ENCODE assay signal across 9 cellular contexts in genomic region chr6:153511896-153512496, GRCh38.
DNase-seq lines count a peak whose midpoint lies in the region; ATAC-seq and TF ChIP-seq lines count a peak whose summit lies in the region.
"Had no signal": no experiment of that assay in that cellular context is flagged by ENCODE, and none has a peak within 500 bp of the region (broad histone marks: within the 10 kb centered on the region; RNA-seq: fewer than 3 reads in every experiment).

No MANE protein-coding gene starts in this region.

- H3K4me3 ChIP-seq in GM12864 (ENCODE audit: low read depth, low read length) (no peak overlapping the region), fibroblast of mammary gland (ENCODE audit: control insufficient read depth, low read depth, low read length) (no peak overlapping the region), prostate gland (no peak overlapping the region)

- peak; percentile 82 for ATAC-seq in GM21423 (IDR thresholded peaks at IDR 0.05; ENCODE audit: unreplicated experiment)
- ATAC-seq in HG03571 (IDR thresholded peaks at IDR 0.05; ENCODE audit: unreplicated experiment): peak; percentile 85

- TF ChIP-seq POLR2A in prostate gland (IDR thresholded peaks at IDR 0.05): no peak

- DNase-seq in GM12864 (ENCODE audit: low read depth) (no peak), SK-N-DZ (ENCODE audit: low spot score) (peak; percentile 40), fibroblast of mammary gland (ENCODE audit: low read depth) (peak; percentile 48), prostate gland (ENCODE audit: low spot score) (peak; percentile 7), NCI-H1694 (lab: John Stamatoyannopoulos, UW) (no peak)
- no peak for DNase-seq in stimulated activated CD4-positive, alpha-beta T cell treated with anti-CD3 and anti-CD28 coated beads, Interleukin-4, amount 100 ng/mL, for 1 hour
- DNase-seq: activated naive CD8-positive, alpha-beta T cell treated with anti-CD3 and anti-CD28 coated beads, Interleukin-2, amount 10 ng/mL, durations not matched to agents 7 days and 5 days had no signal

- TF ChIP-seq CTCF in GM12864 (IDR thresholded peaks at IDR 0.05; ENCODE audit: low read depth, low read length, missing control alignments) (peak; percentile 70), fibroblast of mammary gland (conservative IDR thresholded peaks at IDR 0.05; ENCODE audit: control insufficient read depth, insufficient read depth, low read depth, low read length) (peak; percentile 75), prostate gland (IDR thresholded peaks at IDR 0.05) (peak; percentile 12 to 55 (median 45))

- 57% methylated on average over 2 of the region's 2 CpGs for WGBS in prostate gland

- H3K4me1 ChIP-seq in prostate gland (replicated peaks): no peaks in the 10 kb centered on the region

- no peak overlapping the region for H3K27ac ChIP-seq in prostate gland

- no peaks in the 10 kb centered on the region for H3K9me3 ChIP-seq in prostate gland

- intact Hi-C loops in prostate gland (cut with DNase I): loop anchor here (5.0 kb wide), 1 partner anchor 480 kb away; no protein-coding TSS in a partner anchor

- H3K27me3 ChIP-seq in prostate gland (replicated peaks; ENCODE audit: insufficient read depth): no peaks in the 10 kb centered on the region

- no peaks in the 10 kb centered on the region for H3K36me3 ChIP-seq in prostate gland

Comparison
In these comparisons a context has a peak if more than half of its experiments do, and no peak if none do; other contexts are left out.
1. DNase-seq: peak in SK-N-DZ (single experiment), fibroblast of mammary gland (single experiment) and prostate gland (single experiment); none in GM12864 (single experiment), NCI-H1694 (single experiment) and stimulated activated CD4-positive, alpha-beta T cell treated with anti-CD3 and anti-CD28 coated beads, Interleukin-4, amount 100 ng/mL, for 1 hour (single experiment).
2. Peak in every context shown above with its lines, with median percentiles within 50 percentile points of each other: CTCF ChIP-seq.